Comparison of ENCODE assay signal across 8 cellular contexts in the genomic region with DNA sequence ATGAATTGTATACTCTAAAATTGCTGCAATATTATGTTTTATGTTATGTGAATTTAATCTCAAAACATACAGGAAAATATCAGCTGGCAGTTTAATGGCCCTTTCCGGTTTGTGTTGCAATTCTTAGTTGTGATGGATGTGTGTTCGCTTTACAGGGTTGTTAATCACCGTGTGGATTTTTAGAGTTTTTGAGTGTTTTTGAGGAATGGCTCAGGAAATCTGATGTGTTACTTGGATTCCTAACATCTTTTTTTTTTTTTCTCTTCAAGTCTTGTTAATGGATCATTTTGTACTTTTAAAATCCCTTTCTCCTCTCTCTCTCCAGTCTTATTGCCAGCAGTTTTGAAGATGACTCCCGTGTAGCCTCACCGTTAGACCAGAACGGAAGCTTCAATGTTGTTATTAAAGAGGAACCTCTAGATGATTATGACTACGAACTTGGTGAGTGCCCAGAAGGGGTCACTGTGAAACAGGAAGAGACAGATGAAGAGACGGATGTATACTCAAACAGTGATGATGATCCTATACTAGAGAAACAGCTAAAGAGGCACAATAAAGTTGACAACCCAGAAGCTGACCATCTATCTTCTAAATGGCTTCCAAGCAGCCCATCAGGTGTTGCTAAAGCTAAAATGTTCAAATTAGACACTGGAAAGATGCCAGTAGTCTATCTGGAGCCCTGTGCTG. TPM values are rescaled to one million over a fixed set of nuclear protein-coding genes. Genes with fewer than 3 reads are reported as not detected.
DNase-seq lines count a peak whose midpoint lies in the region; ATAC-seq, FAIRE-seq and TF ChIP-seq lines count a peak whose summit lies in the region.

No MANE protein-coding gene starts in this region.

- H3K4me3 Mint-ChIP-seq in T-helper 1 cell treated with Interleukin-12 subunit alpha and Interleukin-12 subunit beta and Interleukin-4 antibody, amounts not matched to agents 30 μg/mL and 1 μg/mL, for 36 hours, result peak overlapping the region; percentile 46
- H3K4me3 Mint-ChIP-seq in chondrocyte (ENCODE audit: unreplicated experiment), result no peak overlapping the region

- H3K27me3 ChIP-seq in tibial artery, result no peaks in the 10 kb centered on the region

- TF ChIP-seq CTCF in D721Med (IDR thresholded peaks at IDR 0.05; ENCODE audit: insufficient read depth, missing control alignments) (peak; percentile 57), chondrocyte (IDR thresholded peaks at IDR 0.05) (peak; percentile 69), tibial artery (IDR thresholded peaks at IDR 0.05) (no peak)

- no peak overlapping the region for H3K4me3 ChIP-seq in tibial artery

- intact Hi-C loops in tibial artery (cut with DNase I; ENCODE audit: low total_unique reads), result no loop called here

- FAIRE-seq in D721Med (lab: Jason Lieb, UNC), result peak; percentile 79

- no peaks in the 10 kb centered on the region for H3K9me3 Mint-ChIP-seq in T-helper 1 cell treated with Interleukin-12 subunit alpha and Interleukin-12 subunit beta and Interleukin-4 antibody, amounts not matched to agents 30 μg/mL and 1 μg/mL, for 36 hours
- H3K9me3 Mint-ChIP-seq in chondrocyte (ENCODE audit: low read depth), result no peaks in the 10 kb centered on the region

- ATAC-seq in GM19351 (IDR thresholded peaks at IDR 0.05; ENCODE audit: unreplicated experiment) (peak; percentile 88), HG03439 (IDR thresholded peaks at IDR 0.05; ENCODE audit: unreplicated experiment) (peak; percentile 84)

- H3K27ac Mint-ChIP-seq in T-helper 1 cell treated with Interleukin-12 subunit alpha and Interleukin-12 subunit beta and Interleukin-4 antibody, amounts not matched to agents 30 μg/mL and 1 μg/mL, for 36 hours, result peak overlapping the region; percentile 67
- H3K27ac Mint-ChIP-seq in chondrocyte (ENCODE audit: unreplicated experiment), result peak overlapping the region; percentile 4

- H3K9me3 ChIP-seq in tibial artery, result no peaks in the 10 kb centered on the region

- H3K4me1 Mint-ChIP-seq in T-helper 1 cell treated with Interleukin-12 subunit alpha and Interleukin-12 subunit beta and Interleukin-4 antibody, amounts not matched to agents 30 μg/mL and 1 μg/mL, for 36 hours (ENCODE audit: low read depth), result peaks cover 23% of the 10 kb centered on the region
- H3K4me1 Mint-ChIP-seq in chondrocyte (ENCODE audit: low read depth), result peaks cover 48% of the 10 kb centered on the region

- peaks cover 0 to 19% (median 4%) of the 10 kb centered on the region in 4 donors for H3K4me1 ChIP-seq in tibial artery

- peaks cover 7 to 22% (median 11%) of the 10 kb centered on the region in 3 donors for H3K36me3 ChIP-seq in tibial artery

- peaks cover 16% of the 10 kb centered on the region for H3K36me3 Mint-ChIP-seq in T-helper 1 cell treated with Interleukin-12 subunit alpha and Interleukin-12 subunit beta and Interleukin-4 antibody, amounts not matched to agents 30 μg/mL and 1 μg/mL, for 36 hours (ENCODE audit: low read depth)
- peaks cover 12% of the 10 kb centered on the region for H3K36me3 Mint-ChIP-seq in chondrocyte (ENCODE audit: low read depth)

- peak; percentile 29 for DNase-seq in D721Med (ENCODE audit: insufficient read length, low spot score)
- DNase-seq in chondrocyte (ENCODE audit: low spot score), result no peak
- DNase-seq in mucosa of gallbladder (ENCODE audit: low spot score), result peak; percentile 27
- DNase-seq in SW 1271 (lab: John Stamatoyannopoulos, UW), result no peak
- DNase-seq in tibial artery, result no peak

- no peaks in the 10 kb centered on the region for H3K27me3 Mint-ChIP-seq in T-helper 1 cell treated with Interleukin-12 subunit alpha and Interleukin-12 subunit beta and Interleukin-4 antibody, amounts not matched to agents 30 μg/mL and 1 μg/mL, for 36 hours (ENCODE audit: low read depth)
- no peaks in the 10 kb centered on the region for H3K27me3 Mint-ChIP-seq in chondrocyte (ENCODE audit: low read depth)

- no peak overlapping the region for H3K27ac ChIP-seq in tibial artery

RNA-seq across cellular contexts. Expression of a gene that starts 35.7 kb away (rescaled TPM):
- total RNA-seq in chondrocyte (38.0 to 39.4 TPM (median 38.3 TPM) in 3 replicates), mucosa of gallbladder (39.4 TPM)

Comparison
In these comparisons a context has a peak if more than half of its experiments do, and no peak if none do; other contexts are left out.
1. DNase-seq: peak in D721Med (single experiment) and mucosa of gallbladder (single experiment); none in chondrocyte (single experiment), SW 1271 (0 of 2) and tibial artery (0 of 2).
2. CTCF ChIP-seq: peak in D721Med (single experiment) and chondrocyte (single experiment); none in tibial artery (0 of 2).